In the genomic region with DNA sequence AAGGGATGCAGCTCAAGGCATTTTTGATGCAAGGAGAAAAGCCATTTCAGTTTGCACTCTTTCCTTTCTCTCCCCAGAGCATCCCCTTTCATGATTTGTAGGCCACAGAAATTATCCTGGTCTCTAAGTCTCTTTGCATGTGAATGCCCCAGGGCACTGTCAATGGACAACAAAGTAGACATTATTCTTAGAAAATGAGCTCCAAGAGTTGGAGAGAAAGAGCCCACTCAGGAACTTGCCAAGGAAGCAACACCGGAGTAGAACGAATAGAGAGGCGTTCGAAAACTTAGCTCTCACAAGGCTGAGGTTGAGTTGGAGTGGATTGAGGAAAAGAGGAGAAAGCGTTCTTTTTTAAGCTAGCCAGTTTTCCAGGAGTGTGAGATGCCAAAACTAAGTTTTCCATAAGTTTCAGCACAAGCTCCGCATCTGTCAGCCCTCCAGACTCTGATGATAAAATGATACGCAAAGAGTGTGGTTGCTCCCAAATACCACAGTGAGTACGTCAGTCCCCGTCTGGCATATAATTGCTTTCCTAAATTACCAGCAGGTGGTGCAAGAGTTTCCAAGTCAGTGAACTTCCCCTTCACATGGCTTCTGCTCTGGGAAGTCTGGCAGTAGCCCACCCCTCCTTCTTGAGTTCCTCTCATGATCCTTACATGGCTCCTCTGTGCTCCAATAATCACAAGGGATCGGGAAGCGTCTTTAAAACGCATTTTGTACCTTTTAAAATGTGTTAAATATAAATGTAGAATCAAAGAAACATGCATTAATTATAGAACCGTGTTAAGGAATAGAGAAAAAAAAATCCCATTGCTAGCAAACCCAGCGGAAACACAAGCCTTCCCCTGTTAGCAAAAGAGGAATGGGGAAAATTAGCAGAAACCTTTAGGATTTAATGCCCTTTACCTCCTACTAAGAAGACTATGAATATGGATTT, we compare ENCODE assay signal across 8 cellular contexts.
A peak's percentile ranks its signal among the peaks of the same experiment; 100 is the strongest.
DNase-seq lines count a peak whose midpoint lies in the region; ATAC-seq and TF ChIP-seq lines count a peak whose summit lies in the region.

No MANE protein-coding gene starts in this region.

- no peaks in the 10 kb centered on the region for H3K9me3 ChIP-seq in Panc1 (ENCODE audit: control insufficient read depth, insufficient read depth, low read depth, low read length)
- H3K9me3 ChIP-seq in lower lobe of right lung, result no peaks in the 10 kb centered on the region

- intact Hi-C loops in Panc1 (cut with micrococcal nuclease; ENCODE audit: unreplicated experiment), result no loop called here
- intact Hi-C loops in lower lobe of right lung (cut with DNase I), result no loop called here

- in situ Hi-C loops in Panc1 (cut with HindIII; ENCODE audit: low pct_unique_long_range_greater_than_20kb, low sequenced_read_pairs), result no loop called here

- no peak overlapping the region for H3K9ac ChIP-seq in KMS-11

- no peaks in the 10 kb centered on the region for H3K27me3 ChIP-seq in KMS-11 (ENCODE audit: insufficient read depth, low read depth)
- H3K27me3 ChIP-seq in Panc1 (ENCODE audit: control insufficient read depth, insufficient read depth, low read length), result no peaks in the 10 kb centered on the region
- H3K27me3 ChIP-seq in lower lobe of right lung (ENCODE audit: low read depth), result no peaks in the 10 kb centered on the region

- peak; percentile 84 for DNase-seq in EH (ENCODE audit: low read depth)
- DNase-seq in Panc1 (ENCODE audit: low read depth, low spot score), result peak; percentile 17
- peak; percentile 1 for DNase-seq in effector CD8-positive, alpha-beta T cell (lab: John Stamatoyannopoulos, UW)
- DNase-seq in lower lobe of right lung, result no peak
- no peak for DNase-seq in GOT3 (lab: John Stamatoyannopoulos, UW)
- DNase-seq in stimulated activated CD4-positive, alpha-beta T cell treated with anti-CD3 and anti-CD28 coated beads, Interleukin-4, amount 100 ng/mL, for 24 hours, result no peak

- H2AFZ ChIP-seq in KMS-11 (ENCODE audit: low read depth), result no peak overlapping the region

- no peaks in the 10 kb centered on the region for H3K4me1 ChIP-seq in KMS-11 (ENCODE audit: low read depth, poor library complexity, severe bottlenecking)
- no peaks in the 10 kb centered on the region for H3K4me1 ChIP-seq in Panc1 (ENCODE audit: control insufficient read depth, insufficient read depth, low read length)
- no peaks in the 10 kb centered on the region for H3K4me1 ChIP-seq in lower lobe of right lung

- BruUV-seq in Panc1 (replicated peaks; lab: Mats Ljungman, UMichigan), result no TSS peak

- ATAC-seq in GM21367 (IDR thresholded peaks at IDR 0.05; ENCODE audit: unreplicated experiment), result peak; percentile 73
- peak; percentile 73 for ATAC-seq in Panc1
- peak; percentile 87 to 88 for ATAC-seq in lower lobe of right lung

- CTCF ChIA-PET in Panc1 (lab: Charles Lee), result no interaction called here

- TF ChIP-seq CTCF in KMS-11 (conservative IDR thresholded peaks at IDR 0.05; ENCODE audit: low read depth, low read length) (peak; percentile 49; the same call in 1 of the 2 replicates), Panc1 (IDR thresholded peaks at IDR 0.05) (peak; percentile 63), lower lobe of right lung (IDR thresholded peaks at IDR 0.05) (peak; percentile 64)

- POLR2A ChIA-PET in Panc1 (lab: Charles Lee), result interaction anchor here (0.6 kb wide), 1 partner anchor 603 kb away, joined by 4 read pairs; no protein-coding TSS in a partner anchor

- H4K20me1 ChIP-seq in KMS-11 (ENCODE audit: insufficient read depth), result no peaks in the 10 kb centered on the region

- H3K4me2 ChIP-seq in KMS-11, result no peak overlapping the region

- H3K27ac ChIP-seq in KMS-11, result no peak overlapping the region
- H3K27ac ChIP-seq in Panc1 (ENCODE audit: low read length), result no peak overlapping the region
- no peak overlapping the region for H3K27ac ChIP-seq in lower lobe of right lung

- no peaks in the 10 kb centered on the region for H3K36me3 ChIP-seq in KMS-11 (ENCODE audit: insufficient read depth)
- H3K36me3 ChIP-seq in Panc1 (ENCODE audit: control insufficient read depth, insufficient read depth, low read length), result no peaks in the 10 kb centered on the region
- no peaks in the 10 kb centered on the region for H3K36me3 ChIP-seq in lower lobe of right lung

- H3K79me2 ChIP-seq in KMS-11 (ENCODE audit: insufficient read depth, low read depth), result no peaks in the 10 kb centered on the region

- no peak overlapping the region for H3K4me3 ChIP-seq in KMS-11 (IDR thresholded peaks at IDR 0.05; ENCODE audit: insufficient read depth, low read depth, low read length)
- no peak overlapping the region for H3K4me3 ChIP-seq in Panc1 (ENCODE audit: low read depth in 2 of 2, low read length in 2 of 2)
- H3K4me3 ChIP-seq in lower lobe of right lung, result no peak overlapping the region

Comparison
In these comparisons a context has a peak if more than half of its experiments do, and no peak if none do; other contexts are left out.
1. DNase-seq: peak in EH (single experiment), Panc1 (single experiment) and effector CD8-positive, alpha-beta T cell (single experiment); none in lower lobe of right lung (single experiment), GOT3 (single experiment) and stimulated activated CD4-positive, alpha-beta T cell treated with anti-CD3 and anti-CD28 coated beads, Interleukin-4, amount 100 ng/mL, for 24 hours (single experiment).
2. Peak in every context shown above with its lines, with median percentiles within 50 percentile points of each other: ATAC-seq and CTCF ChIP-seq.